Comparison of ENCODE assay signal across 1 cellular context in genomic region chr10:97542169-97543024, GRCh38.
TF ChIP-seq lines count a peak whose summit lies in the region.

No MANE protein-coding gene starts in this region.

TF ChIP-seq in WTC11, 78 proteins besides CTCF, POLR2A, EP300 and RAD21 (continued from another document):
- TF ChIP-seq ATF6 (CRISPR knock-in tag; IDR thresholded peaks at IDR 0.05) (no peak), ETV6 (CRISPR knock-in tag; IDR thresholded peaks at IDR 0.05) (no peak), FOXJ3 (CRISPR knock-in tag; IDR thresholded peaks at IDR 0.05; ENCODE audit: borderline replicate concordance) (no peak), NFE2L1 (CRISPR knock-in tag; IDR thresholded peaks at IDR 0.05) (no peak), ZNF138 (CRISPR knock-in tag; conservative IDR thresholded peaks at IDR 0.05) (no peak), ATF3 (CRISPR knock-in tag; conservative IDR thresholded peaks at IDR 0.05) (no peak), JAZF1 (CRISPR knock-in tag; IDR thresholded peaks at IDR 0.05) (no peak), MAX (CRISPR knock-in tag; IDR thresholded peaks at IDR 0.05) (no peak), ZNF232 (CRISPR knock-in tag; IDR thresholded peaks at IDR 0.05) (no peak)
TF ChIP-seq in WTC11: peak in this region for 0.
